In the genomic region with DNA sequence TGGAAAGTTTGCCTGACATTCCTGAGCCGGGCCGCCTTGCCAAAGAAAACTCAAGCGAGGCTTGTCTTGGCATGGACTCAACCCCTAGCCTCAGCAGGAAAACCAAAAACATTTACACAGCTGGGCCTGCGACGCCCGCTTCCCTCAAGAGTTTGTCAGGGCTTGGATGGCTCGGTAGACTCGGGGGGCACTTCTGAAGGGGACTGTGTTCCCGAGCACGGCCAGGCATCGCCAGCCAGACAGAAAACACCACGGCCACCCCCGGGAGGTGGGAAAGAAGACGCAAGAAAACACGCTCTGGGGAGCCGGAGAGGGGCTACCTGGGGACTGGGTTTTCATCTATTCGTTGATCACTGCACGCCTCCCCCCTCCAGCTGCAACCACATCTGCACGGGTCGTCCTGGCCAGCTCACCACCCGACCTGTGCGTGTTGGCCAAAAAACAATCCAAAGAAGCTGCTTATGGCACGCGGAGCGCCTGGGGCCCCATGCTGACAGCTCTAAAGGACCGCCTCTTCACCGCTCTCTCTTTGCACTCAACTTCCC, we compare ENCODE assay signal across 1 cellular context.
TF ChIP-seq lines count a peak whose summit lies in the region.

No MANE protein-coding gene starts in this region.

TF ChIP-seq in HepG2, 621 proteins besides CTCF, POLR2A, EP300 and RAD21:
- TF ChIP-seq, protein P1, sequence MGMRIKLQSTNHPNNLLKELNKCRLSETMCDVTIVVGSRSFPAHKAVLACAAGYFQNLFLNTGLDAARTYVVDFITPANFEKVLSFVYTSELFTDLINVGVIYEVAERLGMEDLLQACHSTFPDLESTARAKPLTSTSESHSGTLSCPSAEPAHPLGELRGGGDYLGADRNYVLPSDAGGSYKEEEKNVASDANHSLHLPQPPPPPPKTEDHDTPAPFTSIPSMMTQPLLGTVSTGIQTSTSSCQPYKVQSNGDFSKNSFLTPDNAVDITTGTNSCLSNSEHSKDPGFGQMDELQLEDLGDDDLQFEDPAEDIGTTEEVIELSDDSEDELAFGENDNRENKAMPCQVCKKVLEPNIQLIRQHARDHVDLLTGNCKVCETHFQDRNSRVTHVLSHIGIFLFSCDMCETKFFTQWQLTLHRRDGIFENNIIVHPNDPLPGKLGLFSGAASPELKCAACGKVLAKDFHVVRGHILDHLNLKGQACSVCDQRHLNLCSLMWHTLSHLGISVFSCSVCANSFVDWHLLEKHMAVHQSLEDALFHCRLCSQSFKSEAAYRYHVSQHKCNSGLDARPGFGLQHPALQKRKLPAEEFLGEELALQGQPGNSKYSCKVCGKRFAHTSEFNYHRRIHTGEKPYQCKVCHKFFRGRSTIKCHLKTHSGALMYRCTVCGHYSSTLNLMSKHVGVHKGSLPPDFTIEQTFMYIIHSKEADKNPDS (CRISPR knock-in tag; IDR thresholded peaks at IDR 0.05): no peak
- TF ChIP-seq ZNF768 (CRISPR knock-in tag; IDR thresholded peaks at IDR 0.05): no peak
- TF ChIP-seq GABPB1 (CRISPR knock-in tag; IDR thresholded peaks at IDR 0.05): no peak
- TF ChIP-seq, protein P2, sequence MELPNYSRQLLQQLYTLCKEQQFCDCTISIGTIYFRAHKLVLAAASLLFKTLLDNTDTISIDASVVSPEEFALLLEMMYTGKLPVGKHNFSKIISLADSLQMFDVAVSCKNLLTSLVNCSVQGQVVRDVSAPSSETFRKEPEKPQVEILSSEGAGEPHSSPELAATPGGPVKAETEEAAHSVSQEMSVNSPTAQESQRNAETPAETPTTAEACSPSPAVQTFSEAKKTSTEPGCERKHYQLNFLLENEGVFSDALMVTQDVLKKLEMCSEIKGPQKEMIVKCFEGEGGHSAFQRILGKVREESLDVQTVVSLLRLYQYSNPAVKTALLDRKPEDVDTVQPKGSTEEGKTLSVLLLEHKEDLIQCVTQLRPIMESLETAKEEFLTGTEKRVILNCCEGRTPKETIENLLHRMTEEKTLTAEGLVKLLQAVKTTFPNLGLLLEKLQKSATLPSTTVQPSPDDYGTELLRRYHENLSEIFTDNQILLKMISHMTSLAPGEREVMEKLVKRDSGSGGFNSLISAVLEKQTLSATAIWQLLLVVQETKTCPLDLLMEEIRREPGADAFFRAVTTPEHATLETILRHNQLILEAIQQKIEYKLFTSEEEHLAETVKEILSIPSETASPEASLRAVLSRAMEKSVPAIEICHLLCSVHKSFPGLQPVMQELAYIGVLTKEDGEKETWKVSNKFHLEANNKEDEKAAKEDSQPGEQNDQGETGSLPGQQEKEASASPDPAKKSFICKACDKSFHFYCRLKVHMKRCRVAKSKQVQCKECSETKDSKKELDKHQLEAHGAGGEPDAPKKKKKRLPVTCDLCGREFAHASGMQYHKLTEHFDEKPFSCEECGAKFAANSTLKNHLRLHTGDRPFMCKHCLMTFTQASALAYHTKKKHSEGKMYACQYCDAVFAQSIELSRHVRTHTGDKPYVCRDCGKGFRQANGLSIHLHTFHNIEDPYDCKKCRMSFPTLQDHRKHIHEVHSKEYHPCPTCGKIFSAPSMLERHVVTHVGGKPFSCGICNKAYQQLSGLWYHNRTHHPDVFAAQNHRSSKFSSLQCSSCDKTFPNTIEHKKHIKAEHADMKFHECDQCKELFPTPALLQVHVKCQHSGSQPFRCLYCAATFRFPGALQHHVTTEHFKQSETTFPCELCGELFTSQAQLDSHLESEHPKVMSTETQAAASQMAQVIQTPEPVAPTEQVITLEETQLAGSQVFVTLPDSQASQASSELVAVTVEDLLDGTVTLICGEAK (IDR thresholded peaks at IDR 0.05): no peak
- TF ChIP-seq, protein P2 (CRISPR knock-in tag; IDR thresholded peaks at IDR 0.05): no peak
- no peak for TF ChIP-seq SALL2 (CRISPR knock-in tag; IDR thresholded peaks at IDR 0.05)
- no peak for TF ChIP-seq U2AF2 (IDR thresholded peaks at IDR 0.05; ENCODE audit: low read depth, low read length)
- no peak for TF ChIP-seq KDM6A (CRISPR knock-in tag; IDR thresholded peaks at IDR 0.05; ENCODE audit: low read depth)
- TF ChIP-seq MBNL3 (CRISPR knock-in tag; conservative IDR thresholded peaks at IDR 0.05): no peak
- no peak for TF ChIP-seq ZNF615 (CRISPR knock-in tag; IDR thresholded peaks at IDR 0.05; ENCODE audit: borderline replicate concordance)
- TF ChIP-seq MZF1 (CRISPR knock-in tag; IDR thresholded peaks at IDR 0.05; ENCODE audit: borderline replicate concordance): no peak
- TF ChIP-seq, protein P3, sequence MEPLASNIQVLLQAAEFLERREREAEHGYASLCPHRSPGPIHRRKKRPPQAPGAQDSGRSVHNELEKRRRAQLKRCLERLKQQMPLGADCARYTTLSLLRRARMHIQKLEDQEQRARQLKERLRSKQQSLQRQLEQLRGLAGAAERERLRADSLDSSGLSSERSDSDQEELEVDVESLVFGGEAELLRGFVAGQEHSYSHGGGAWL (CRISPR knock-in tag; IDR thresholded peaks at IDR 0.05): no peak
- TF ChIP-seq, protein P4, sequence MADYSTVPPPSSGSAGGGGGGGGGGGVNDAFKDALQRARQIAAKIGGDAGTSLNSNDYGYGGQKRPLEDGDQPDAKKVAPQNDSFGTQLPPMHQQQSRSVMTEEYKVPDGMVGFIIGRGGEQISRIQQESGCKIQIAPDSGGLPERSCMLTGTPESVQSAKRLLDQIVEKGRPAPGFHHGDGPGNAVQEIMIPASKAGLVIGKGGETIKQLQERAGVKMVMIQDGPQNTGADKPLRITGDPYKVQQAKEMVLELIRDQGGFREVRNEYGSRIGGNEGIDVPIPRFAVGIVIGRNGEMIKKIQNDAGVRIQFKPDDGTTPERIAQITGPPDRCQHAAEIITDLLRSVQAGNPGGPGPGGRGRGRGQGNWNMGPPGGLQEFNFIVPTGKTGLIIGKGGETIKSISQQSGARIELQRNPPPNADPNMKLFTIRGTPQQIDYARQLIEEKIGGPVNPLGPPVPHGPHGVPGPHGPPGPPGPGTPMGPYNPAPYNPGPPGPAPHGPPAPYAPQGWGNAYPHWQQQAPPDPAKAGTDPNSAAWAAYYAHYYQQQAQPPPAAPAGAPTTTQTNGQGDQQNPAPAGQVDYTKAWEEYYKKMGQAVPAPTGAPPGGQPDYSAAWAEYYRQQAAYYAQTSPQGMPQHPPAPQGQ (CRISPR knock-in tag; IDR thresholded peaks at IDR 0.05; ENCODE audit: borderline replicate concordance): no peak
- TF ChIP-seq, protein P5, sequence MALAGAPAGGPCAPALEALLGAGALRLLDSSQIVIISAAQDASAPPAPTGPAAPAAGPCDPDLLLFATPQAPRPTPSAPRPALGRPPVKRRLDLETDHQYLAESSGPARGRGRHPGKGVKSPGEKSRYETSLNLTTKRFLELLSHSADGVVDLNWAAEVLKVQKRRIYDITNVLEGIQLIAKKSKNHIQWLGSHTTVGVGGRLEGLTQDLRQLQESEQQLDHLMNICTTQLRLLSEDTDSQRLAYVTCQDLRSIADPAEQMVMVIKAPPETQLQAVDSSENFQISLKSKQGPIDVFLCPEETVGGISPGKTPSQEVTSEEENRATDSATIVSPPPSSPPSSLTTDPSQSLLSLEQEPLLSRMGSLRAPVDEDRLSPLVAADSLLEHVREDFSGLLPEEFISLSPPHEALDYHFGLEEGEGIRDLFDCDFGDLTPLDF (CRISPR knock-in tag; IDR thresholded peaks at IDR 0.05): no peak
- no peak for TF ChIP-seq ZNF572 (CRISPR knock-in tag; IDR thresholded peaks at IDR 0.05)
